1 cellular context compared by ENCODE assay signal in genomic region chr2:227759411-227760113, GRCh38.
A peak's percentile ranks its signal among the peaks of the same experiment; 100 is the strongest.
TF ChIP-seq lines count a peak whose summit lies in the region.

No MANE protein-coding gene starts in this region.

TF ChIP-seq in HepG2, 621 proteins besides CTCF, POLR2A, EP300 and RAD21 (continued from another document and continues in another):
- TF ChIP-seq REST (IDR thresholded peaks at IDR 0.05; ENCODE audit: borderline replicate concordance in 1 of 2, low read depth in 1 of 2, low read length in 2 of 2) (no peak), ZNF772 (CRISPR knock-in tag; IDR thresholded peaks at IDR 0.05) (peak; percentile 74; the same call in 1 of the 2 replicates), ZNF296 (CRISPR knock-in tag; conservative IDR thresholded peaks at IDR 0.05) (peak; percentile 8; the same call in 1 of the 2 replicates), ZNF484 (CRISPR knock-in tag; IDR thresholded peaks at IDR 0.05; ENCODE audit: borderline replicate concordance, low read depth) (no peak), HBP1 (CRISPR knock-in tag; IDR thresholded peaks at IDR 0.05; ENCODE audit: low read depth) (no peak), PLSCR1 (CRISPR knock-in tag; IDR thresholded peaks at IDR 0.05; ENCODE audit: borderline replicate concordance) (no peak), ZNF629 (CRISPR knock-in tag; conservative IDR thresholded peaks at IDR 0.05) (no peak), NCOA2 (CRISPR knock-in tag; IDR thresholded peaks at IDR 0.05) (peak; percentile 92), GRHL1 (CRISPR knock-in tag; conservative IDR thresholded peaks at IDR 0.05) (no peak), NAIF1 (CRISPR knock-in tag; IDR thresholded peaks at IDR 0.05; ENCODE audit: borderline replicate concordance) (no peak), ZNF407 (CRISPR knock-in tag; IDR thresholded peaks at IDR 0.05; ENCODE audit: not compliant biosample characterization) (no peak), ZNF3 (CRISPR knock-in tag; IDR thresholded peaks at IDR 0.05) (no peak), ZBED4 (CRISPR knock-in tag; IDR thresholded peaks at IDR 0.05; ENCODE audit: borderline replicate concordance) (no peak), YEATS2 (CRISPR knock-in tag; IDR thresholded peaks at IDR 0.05; ENCODE audit: borderline replicate concordance) (peak; percentile 42; the same call in 1 of the 2 replicates), TBX2 (CRISPR knock-in tag; IDR thresholded peaks at IDR 0.05; ENCODE audit: borderline replicate concordance) (peak; percentile 55; the same call in 1 of the 2 replicates), ZNF253 (CRISPR knock-in tag; IDR thresholded peaks at IDR 0.05; ENCODE audit: borderline replicate concordance) (no peak), PPARG (CRISPR knock-in tag; conservative IDR thresholded peaks at IDR 0.05) (0 out of 2 replicates have a peak, but pooled peaks have one; percentile 37), FOXA1 (IDR thresholded peaks at IDR 0.05) (no peak), FOXA1 (CRISPR knock-in tag; IDR thresholded peaks at IDR 0.05) (peak; percentile 39; the same call in 1 of the 2 replicates), SALL1 (CRISPR knock-in tag; IDR thresholded peaks at IDR 0.05) (peak; percentile 71), CREB1 (IDR thresholded peaks at IDR 0.05) (peak; percentile 36; the same call in 1 of the 2 replicates), CREB1 (CRISPR knock-in tag; IDR thresholded peaks at IDR 0.05) (peak; percentile 91), SP5 (CRISPR knock-in tag; IDR thresholded peaks at IDR 0.05; ENCODE audit: borderline replicate concordance, low read depth) (peak; percentile 88), BRD4 (CRISPR knock-in tag; IDR thresholded peaks at IDR 0.05) (no peak)
- TF ChIP-seq, protein P1, sequence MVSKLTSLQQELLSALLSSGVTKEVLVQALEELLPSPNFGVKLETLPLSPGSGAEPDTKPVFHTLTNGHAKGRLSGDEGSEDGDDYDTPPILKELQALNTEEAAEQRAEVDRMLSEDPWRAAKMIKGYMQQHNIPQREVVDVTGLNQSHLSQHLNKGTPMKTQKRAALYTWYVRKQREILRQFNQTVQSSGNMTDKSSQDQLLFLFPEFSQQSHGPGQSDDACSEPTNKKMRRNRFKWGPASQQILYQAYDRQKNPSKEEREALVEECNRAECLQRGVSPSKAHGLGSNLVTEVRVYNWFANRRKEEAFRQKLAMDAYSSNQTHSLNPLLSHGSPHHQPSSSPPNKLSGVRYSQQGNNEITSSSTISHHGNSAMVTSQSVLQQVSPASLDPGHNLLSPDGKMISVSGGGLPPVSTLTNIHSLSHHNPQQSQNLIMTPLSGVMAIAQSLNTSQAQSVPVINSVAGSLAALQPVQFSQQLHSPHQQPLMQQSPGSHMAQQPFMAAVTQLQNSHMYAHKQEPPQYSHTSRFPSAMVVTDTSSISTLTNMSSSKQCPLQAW (CRISPR knock-in tag; IDR thresholded peaks at IDR 0.05) = 0 out of 2 replicates have a peak, but pooled peaks have one; percentile 20
- TF ChIP-seq, protein P2, sequence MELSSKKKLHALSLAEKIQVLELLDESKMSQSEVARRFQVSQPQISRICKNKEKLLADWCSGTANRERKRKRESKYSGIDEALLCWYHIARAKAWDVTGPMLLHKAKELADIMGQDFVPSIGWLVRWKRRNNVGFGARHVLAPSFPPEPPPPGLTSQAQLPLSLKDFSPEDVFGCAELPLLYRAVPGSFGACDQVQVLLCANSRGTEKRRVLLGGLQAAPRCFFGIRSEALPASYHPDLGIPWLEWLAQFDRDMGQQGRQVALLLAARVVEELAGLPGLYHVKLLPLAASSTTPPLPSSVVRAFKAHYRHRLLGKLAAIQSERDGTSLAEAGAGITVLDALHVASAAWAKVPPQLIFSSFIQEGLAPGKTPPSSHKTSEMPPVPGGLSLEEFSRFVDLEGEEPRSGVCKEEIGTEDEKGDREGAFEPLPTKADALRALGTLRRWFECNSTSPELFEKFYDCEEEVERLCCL (CRISPR knock-in tag; IDR thresholded peaks at IDR 0.05; ENCODE audit: borderline replicate concordance) = no peak
- TF ChIP-seq, protein P3, sequence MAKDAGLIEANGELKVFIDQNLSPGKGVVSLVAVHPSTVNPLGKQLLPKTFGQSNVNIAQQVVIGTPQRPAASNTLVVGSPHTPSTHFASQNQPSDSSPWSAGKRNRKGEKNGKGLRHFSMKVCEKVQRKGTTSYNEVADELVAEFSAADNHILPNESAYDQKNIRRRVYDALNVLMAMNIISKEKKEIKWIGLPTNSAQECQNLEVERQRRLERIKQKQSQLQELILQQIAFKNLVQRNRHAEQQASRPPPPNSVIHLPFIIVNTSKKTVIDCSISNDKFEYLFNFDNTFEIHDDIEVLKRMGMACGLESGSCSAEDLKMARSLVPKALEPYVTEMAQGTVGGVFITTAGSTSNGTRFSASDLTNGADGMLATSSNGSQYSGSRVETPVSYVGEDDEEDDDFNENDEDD (CRISPR knock-in tag; IDR thresholded peaks at IDR 0.05; ENCODE audit: borderline replicate concordance) = peak; percentile 65; the same call in 1 of the 2 replicates
